Comparison of ENCODE assay signal across 8 cellular contexts in the genomic region with DNA sequence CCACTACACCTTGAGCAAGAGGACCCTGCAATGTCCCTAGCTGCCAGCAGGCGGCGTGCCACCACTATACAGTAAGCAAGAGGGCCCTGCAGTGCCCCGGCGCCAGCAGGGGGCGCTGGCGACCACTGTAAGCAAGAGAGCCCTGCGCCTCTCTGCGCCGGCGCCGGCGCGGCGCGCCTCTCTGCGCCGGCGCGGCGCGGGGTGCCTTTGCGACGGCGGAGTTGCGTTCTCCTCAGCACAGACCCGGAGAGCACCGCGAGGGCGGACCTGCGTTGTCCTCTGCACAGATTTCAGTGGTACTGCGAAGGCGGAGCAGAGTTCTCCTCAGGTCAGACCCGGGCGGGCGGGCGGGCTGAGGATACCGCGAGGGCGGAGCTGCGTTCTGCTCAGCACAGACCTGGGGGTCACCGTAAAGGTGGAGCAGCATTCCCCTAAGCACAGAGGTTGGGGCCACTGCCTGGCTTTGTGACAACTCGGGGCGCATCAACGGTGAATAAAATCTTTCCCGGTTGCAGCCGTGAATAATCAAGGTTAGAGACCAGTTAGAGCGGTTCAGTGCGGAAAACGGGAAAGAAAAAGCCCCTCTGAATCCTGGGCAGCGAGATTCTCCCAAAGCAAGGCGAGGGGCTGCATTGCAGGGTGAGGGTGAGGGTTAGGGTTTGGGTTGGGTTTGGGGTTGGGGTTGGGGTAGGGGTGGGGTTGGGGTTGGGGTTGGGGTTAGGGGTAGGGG. TPM values are rescaled to one million over a fixed set of nuclear protein-coding genes. Genes with fewer than 3 reads are reported as not detected.
DNase-seq lines count a peak whose midpoint lies in the region; ATAC-seq, FAIRE-seq and TF ChIP-seq lines count a peak whose summit lies in the region.
"Not testable (repeated sequence)": the region's sequence is repeated elsewhere in the genome, so short reads cannot be mapped to it uniquely, and the experiment has no call there.

No MANE protein-coding gene starts in this region.

- not testable (repeated sequence) for H3K27ac Mint-ChIP-seq in memory B cell

- not testable (repeated sequence) for H3K9me3 Mint-ChIP-seq in memory B cell

- H3K9me3 ChIP-seq in A549 = peaks cover 12% of the 10 kb centered on the region; the same call in 2 of the 3 replicates
- not testable (repeated sequence) for H3K9me3 ChIP-seq in Loucy (ENCODE audit: insufficient read depth, low read depth, low read length)

- H3K4me3 ChIP-seq in A549 = peak overlapping the region; percentile 47
- H3K4me3 ChIP-seq in Loucy (ENCODE audit: low read length, poor library complexity, severe bottlenecking); fibroblast of pulmonary artery (replicated peaks; ENCODE audit: low read depth, low read length): not testable (repeated sequence)

- ATAC-seq in A549 = peak; percentile 75 to 88
- peak; percentile 34 for ATAC-seq in memory B cell (ENCODE audit: low read depth)

- not testable (repeated sequence) for H3F3A ChIP-seq in Loucy (ENCODE audit: low read depth)

- CTCF ChIA-PET in A549 (lab: Yijun Ruan, JAX) = not testable (repeated sequence)

- H4K20me1 ChIP-seq in Loucy (ENCODE audit: insufficient read depth, low read length, poor library complexity, severe bottlenecking) = not testable (repeated sequence)

- TF ChIP-seq RAD21 in A549 (conservative IDR thresholded peaks at IDR 0.05 in 1 of 2, IDR thresholded peaks at IDR 0.05 in 1 of 2) = peak; percentile 19 to 25; a peak in 1 of 5 replicates

- peak overlapping the region; percentile 61 for H3K4me2 ChIP-seq in A549
- H3K4me2 ChIP-seq in Loucy (ENCODE audit: low read depth, low read length, poor library complexity, severe bottlenecking) = not testable (repeated sequence)

- H3K27ac ChIP-seq in A549 = peak overlapping the region; percentile 64 to 81; a peak in 5 of 6 replicates

- TF ChIP-seq EP300 in A549 (IDR thresholded peaks at IDR 0.05) = not testable (repeated sequence)

- peak overlapping the region; percentile 73 for H3K4me3 Mint-ChIP-seq in memory B cell

- H3K36me3 ChIP-seq in Loucy (ENCODE audit: insufficient read depth, low read length) = not testable (repeated sequence)

- TF ChIP-seq CTCF in A549 (IDR thresholded peaks at IDR 0.05) (peak; percentile 46), Loucy (conservative IDR thresholded peaks at IDR 0.05; ENCODE audit: low read length) (peak; percentile 35; the same call in 1 of the 2 replicates), fibroblast of pulmonary artery (IDR thresholded peaks at IDR 0.05; ENCODE audit: low read length, missing control alignments) (peak; percentile 7)

- not testable (repeated sequence) for H3K27me3 Mint-ChIP-seq in memory B cell

- not testable (repeated sequence) for H2AFZ ChIP-seq in Loucy (ENCODE audit: low read length)

- not testable (repeated sequence) for H3K4me1 ChIP-seq in A549; Loucy (ENCODE audit: insufficient read depth, low read length, poor library complexity, severe bottlenecking)

- not testable (repeated sequence) for H3K9ac ChIP-seq in Loucy (ENCODE audit: low read depth, low read length, poor library complexity, severe bottlenecking)

- H3K27me3 ChIP-seq in Loucy (ENCODE audit: insufficient read depth, low read length, poor library complexity, severe bottlenecking) = not testable (repeated sequence)

- TF ChIP-seq POLR2A in A549 (IDR thresholded peaks at IDR 0.05; ENCODE audit: low read length) = not testable (repeated sequence)
- TF ChIP-seq POLR2A in GM12892 (IDR thresholded peaks at IDR 0.05; ENCODE audit: low read depth, low read length) = peak; percentile 55; the same call in 1 of the 2 replicates

- not testable (repeated sequence) for FAIRE-seq in A549 (lab: Jason Lieb, UNC); GM12892 (lab: Jason Lieb, UNC)

- DNase-seq in A549 (ENCODE audit: low read depth in 1 of 2, low spot score in 1 of 2) (peak; percentile 1 to 94), GM12892 (ENCODE audit: insufficient read length) (peak; percentile 36), amniotic epithelial cell (ENCODE audit: low read depth) (peak; percentile 49), fibroblast of pulmonary artery (ENCODE audit: low read depth) (peak; percentile 63), memory B cell (ENCODE audit: low spot score in 2 of 2) (peak; percentile 65 to 77)
- DNase-seq in activated CD4-positive, alpha-beta T cell treated with anti-CD3 and anti-CD28 coated beads for 24 hours (ENCODE audit: low read depth in 2 of 2) = peak; percentile 36 to 51
- DNase-seq in stimulated activated CD4-positive, alpha-beta T cell treated with anti-CD3 and anti-CD28 coated beads, Interleukin-12 subunit alpha, Interleukin-12 subunit beta, amount 100 ng/mL, for 48 hours (ENCODE audit: low read depth in 2 of 3, low spot score in 1 of 3) = peak; percentile 48 to 66 (median 64)

- not testable (repeated sequence) for H3K79me2 ChIP-seq in Loucy (ENCODE audit: insufficient read depth, low read length)

- not testable (repeated sequence) for H3K36me3 Mint-ChIP-seq in memory B cell

- not testable (repeated sequence) for H3K9me2 ChIP-seq in Loucy (replicated peaks; ENCODE audit: low read depth, low read length)

- POLR2A ChIA-PET in A549 (lab: Yijun Ruan, JAX) = not testable (repeated sequence)

- WGBS in A549 (ENCODE audit: missing lambda C conversion rate) = 49% methylated on average over 10 of the region's 51 CpGs

- H3K4me1 Mint-ChIP-seq in memory B cell = not testable (repeated sequence)

TF ChIP-seq in A549, 52 proteins besides CTCF, POLR2A, EP300 and RAD21:
- 0 out of 2 replicates have a peak, but pooled peaks have one; percentile 17 for TF ChIP-seq MAX (IDR thresholded peaks at IDR 0.05)

RNA-seq across cellular contexts. Expression of gene RABL2A, which starts 24.9 kb away (rescaled TPM):
- polyA plus RNA-seq in A549 (2011; rRNA removed) (20.8 and 24.5 TPM in 2 replicates), A549 (2017; fragmentation: RNase III; extraction: RNeasy Plus Mini Kit Qiagen cat#74134 plus additional on column Dnase treatment) (13.0 to 14.9 TPM (median 13.5 TPM) in 3 replicates)
- polyA plus RNA-seq in A549 (2012; cell fraction: cytosol; rRNA removed) = 10.6 and 11.5 TPM in 2 replicates
- 23.4 and 29.7 TPM in 2 replicates for polyA plus RNA-seq in A549 (2012; cell fraction: nucleus; rRNA removed)
- polyA minus RNA-seq in A549 (2011; rRNA and poly(A)+ RNA removed) = 27.2 and 28.1 TPM in 2 replicates
- 14.5 TPM for polyA plus RNA-seq in GM12892 (2012; ENCODE audit: missing spikeins)
